Comparison of ENCODE assay signal across 8 cellular contexts in the genomic region with DNA sequence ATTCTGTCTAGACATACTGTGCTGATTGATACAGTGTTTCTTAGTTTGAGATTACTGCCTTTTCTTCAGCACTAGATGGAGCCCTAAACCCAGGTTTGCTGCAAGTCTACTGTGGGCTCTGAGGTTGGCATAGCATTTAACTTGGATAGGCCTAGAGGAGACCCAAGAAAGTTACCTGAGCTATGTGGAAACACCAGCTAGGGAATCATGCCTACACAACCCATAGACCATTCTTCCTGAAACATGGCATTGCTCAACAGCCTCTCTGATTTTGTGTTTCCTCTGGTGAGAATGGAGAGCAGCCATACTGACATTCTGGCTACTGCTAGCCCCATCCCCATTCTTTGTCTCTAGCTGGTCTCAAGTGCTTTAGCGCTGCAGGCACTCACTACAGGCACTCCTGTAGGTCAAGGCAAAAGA.
DNase-seq lines count a peak whose midpoint lies in the region; ATAC-seq and TF ChIP-seq lines count a peak whose summit lies in the region.

No MANE protein-coding gene starts in this region.

- no peaks in the 10 kb centered on the region for H3K9me3 ChIP-seq in gastrocnemius medialis

- no peak overlapping the region for H3K27ac ChIP-seq in gastrocnemius medialis

- H3K4me3 ChIP-seq in gastrocnemius medialis, result no peak overlapping the region

- H3K36me3 ChIP-seq in gastrocnemius medialis, result no peaks in the 10 kb centered on the region

- intact Hi-C loops in gastrocnemius medialis (cut with DNase I; ENCODE audit: low total_unique reads), result loop anchor here (5.0 kb wide), 2 partner anchors 362 to 862 kb away; no protein-coding TSS in a partner anchor

- no peak for TF ChIP-seq POLR2A in erythroblast (IDR thresholded peaks at IDR 0.05; ENCODE audit: low read length)
- TF ChIP-seq POLR2A in gastrocnemius medialis (IDR thresholded peaks at IDR 0.05), result no peak

- no peaks in the 10 kb centered on the region for H3K27me3 ChIP-seq in gastrocnemius medialis

- TF ChIP-seq CTCF in gastrocnemius medialis (IDR thresholded peaks at IDR 0.05 in 4 of 5, conservative IDR thresholded peaks at IDR 0.05 in 1 of 5), result peak in 3 of 5 experiments; percentile 14 to 42 (median 20)

- DNase-seq in DMS53 treated with DMSO at 0.1 percent for 48 hours (lab: John Stamatoyannopoulos, UW; ENCODE audit: unreplicated experiment) (peak; percentile 37), NOMO-1 treated with DMSO at 0.1 percent for 48 hours (lab: John Stamatoyannopoulos, UW; ENCODE audit: unreplicated experiment) (peak; percentile 44), erythroblast (lab: John Stamatoyannopoulos, UW) (peak; percentile 21 to 47), gastrocnemius medialis (no peak)
- no peak for DNase-seq in stimulated activated CD4-positive, alpha-beta T cell treated with anti-CD3 and anti-CD28 coated beads, Interleukin-1b, Interleukin-23, amount 100 ng/mL, for 48 hours
- no peak for DNase-seq in stimulated activated CD4-positive, alpha-beta T cell treated with anti-CD3 and anti-CD28 coated beads, Interleukin-12 subunit alpha, Interleukin-12 subunit beta, amount 100 ng/mL, for 4 hours

- ATAC-seq in GM19351 (IDR thresholded peaks at IDR 0.05; ENCODE audit: unreplicated experiment) (peak; percentile 96), HG03342 (IDR thresholded peaks at IDR 0.05; ENCODE audit: unreplicated experiment) (peak; percentile 92), gastrocnemius medialis (peak in 1 of 2 donors; percentile 46)

- H3K4me1 ChIP-seq in gastrocnemius medialis, result peaks cover 0 to 4% of the 10 kb centered on the region in 2 donors

- in situ Hi-C loops in gastrocnemius medialis (cut with MboI; ENCODE audit: low sequenced_read_pairs in 4 of 4), result loop anchor here in 1 of 4 donors (25.0 kb wide), 3 partner anchors 367 to 1042 kb away; no protein-coding TSS in a partner anchor

Comparison
In these comparisons a context has a peak if more than half of its experiments do, and no peak if none do; other contexts are left out.
1. DNase-seq: peak in DMS53 treated with DMSO at 0.1 percent for 48 hours (single experiment), NOMO-1 treated with DMSO at 0.1 percent for 48 hours (single experiment) and erythroblast (2 of 2); none in gastrocnemius medialis (0 of 2), stimulated activated CD4-positive, alpha-beta T cell treated with anti-CD3 and anti-CD28 coated beads, Interleukin-1b, Interleukin-23, amount 100 ng/mL, for 48 hours (single experiment) and stimulated activated CD4-positive, alpha-beta T cell treated with anti-CD3 and anti-CD28 coated beads, Interleukin-12 subunit alpha, Interleukin-12 subunit beta, amount 100 ng/mL, for 4 hours (single experiment).